In the genomic region with DNA sequence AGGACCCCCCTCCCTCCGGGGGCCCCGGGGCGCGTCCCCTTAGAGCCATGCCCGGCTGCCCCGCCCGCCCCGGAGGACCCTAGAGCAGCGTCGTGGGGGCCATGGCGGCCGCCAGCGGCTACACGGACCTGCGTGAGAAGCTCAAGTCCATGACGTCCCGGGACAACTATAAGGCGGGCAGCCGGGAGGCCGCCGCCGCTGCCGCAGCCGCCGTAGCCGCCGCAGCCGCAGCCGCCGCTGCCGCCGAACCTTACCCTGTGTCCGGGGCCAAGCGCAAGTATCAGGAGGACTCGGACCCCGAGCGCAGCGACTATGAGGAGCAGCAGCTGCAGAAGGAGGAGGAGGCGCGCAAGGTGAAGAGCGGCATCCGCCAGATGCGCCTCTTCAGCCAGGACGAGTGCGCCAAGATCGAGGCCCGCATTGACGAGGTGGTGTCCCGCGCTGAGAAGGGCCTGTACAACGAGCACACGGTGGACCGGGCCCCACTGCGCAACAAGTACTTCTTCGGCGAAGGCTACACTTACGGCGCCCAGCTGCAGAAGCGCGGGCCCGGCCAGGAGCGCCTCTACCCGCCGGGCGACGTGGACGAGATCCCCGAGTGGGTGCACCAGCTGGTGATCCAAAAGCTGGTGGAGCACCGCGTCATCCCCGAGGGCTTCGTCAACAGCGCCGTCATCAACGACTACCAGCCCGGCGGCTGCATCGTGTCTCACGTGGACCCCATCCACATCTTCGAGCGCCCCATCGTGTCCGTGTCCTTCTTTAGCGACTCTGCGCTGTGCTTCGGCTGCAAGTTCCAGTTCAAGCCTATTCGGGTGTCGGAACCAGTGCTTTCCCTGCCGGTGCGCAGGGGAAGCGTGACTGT, we compare ENCODE assay signal across 8 cellular contexts.
DNase-seq lines count a peak whose midpoint lies in the region; ATAC-seq and TF ChIP-seq lines count a peak whose summit lies in the region.

No MANE protein-coding gene starts in this region.

- H3K4me1 Mint-ChIP-seq in T-helper 2 cell treated with Interferon-gamma antibody and Interleukin-4, amounts not matched to agents 5 μg/mL and 100 μg/mL, for 36 hours (ENCODE audit: low read depth): peaks cover 50% of the 10 kb centered on the region

- H3K36me3 Mint-ChIP-seq in T-helper 2 cell treated with Interferon-gamma antibody and Interleukin-4, amounts not matched to agents 5 μg/mL and 100 μg/mL, for 36 hours (ENCODE audit: low read depth): peaks cover 33% of the 10 kb centered on the region

- peak overlapping the region; percentile 88 to 99 (median 98) for H3K27ac ChIP-seq in skin epidermis

- peak; percentile 46 for TF ChIP-seq CTCF in GM10266 (IDR thresholded peaks at IDR 0.05; ENCODE audit: control insufficient read depth, insufficient read depth, low read depth, missing control alignments)

- H3K27me3 Mint-ChIP-seq in T-helper 2 cell treated with Interferon-gamma antibody and Interleukin-4, amounts not matched to agents 5 μg/mL and 100 μg/mL, for 36 hours (ENCODE audit: low read depth): no peaks in the 10 kb centered on the region

- H3K27ac Mint-ChIP-seq in T-helper 2 cell treated with Interferon-gamma antibody and Interleukin-4, amounts not matched to agents 5 μg/mL and 100 μg/mL, for 36 hours: peak overlapping the region; percentile 98

- H3K4me3 ChIP-seq in iPS-11a (ENCODE audit: low read depth, low read length) (peak overlapping the region; percentile 86), skin epidermis (peak overlapping the region; percentile 71 to 99 (median 90))

- ATAC-seq in HG03097 (IDR thresholded peaks at IDR 0.05; ENCODE audit: low FRiP score, unreplicated experiment): peak; percentile 6
- ATAC-seq in GM19452 (IDR thresholded peaks at IDR 0.05; ENCODE audit: unreplicated experiment): no peak

- peak overlapping the region; percentile 98 for H3K4me3 Mint-ChIP-seq in T-helper 2 cell treated with Interferon-gamma antibody and Interleukin-4, amounts not matched to agents 5 μg/mL and 100 μg/mL, for 36 hours

- H3K9me3 Mint-ChIP-seq in T-helper 2 cell treated with Interferon-gamma antibody and Interleukin-4, amounts not matched to agents 5 μg/mL and 100 μg/mL, for 36 hours: no peaks in the 10 kb centered on the region

- peak; percentile 48 for DNase-seq in GM10266 (ENCODE audit: extremely low spot score)
- peak; percentile 67 for DNase-seq in T-helper 2 cell treated with Interferon-gamma antibody and Interleukin-4, amounts not matched to agents 5 μg/mL and 100 μg/mL, for 36 hours (ENCODE audit: low spot score)
- DNase-seq in astrocyte of the hippocampus (ENCODE audit: low read depth, low spot score): peak; percentile 58
- no peak for DNase-seq in AML-193 (lab: John Stamatoyannopoulos, UW)

Comparison
In these comparisons a context has a peak if more than half of its experiments do, and no peak if none do; other contexts are left out.
1. DNase-seq: peak in GM10266 (single experiment), T-helper 2 cell treated with Interferon-gamma antibody and Interleukin-4, amounts not matched to agents 5 μg/mL and 100 μg/mL, for 36 hours (single experiment) and astrocyte of the hippocampus (single experiment); none in AML-193 (0 of 2).